In the genomic region with DNA sequence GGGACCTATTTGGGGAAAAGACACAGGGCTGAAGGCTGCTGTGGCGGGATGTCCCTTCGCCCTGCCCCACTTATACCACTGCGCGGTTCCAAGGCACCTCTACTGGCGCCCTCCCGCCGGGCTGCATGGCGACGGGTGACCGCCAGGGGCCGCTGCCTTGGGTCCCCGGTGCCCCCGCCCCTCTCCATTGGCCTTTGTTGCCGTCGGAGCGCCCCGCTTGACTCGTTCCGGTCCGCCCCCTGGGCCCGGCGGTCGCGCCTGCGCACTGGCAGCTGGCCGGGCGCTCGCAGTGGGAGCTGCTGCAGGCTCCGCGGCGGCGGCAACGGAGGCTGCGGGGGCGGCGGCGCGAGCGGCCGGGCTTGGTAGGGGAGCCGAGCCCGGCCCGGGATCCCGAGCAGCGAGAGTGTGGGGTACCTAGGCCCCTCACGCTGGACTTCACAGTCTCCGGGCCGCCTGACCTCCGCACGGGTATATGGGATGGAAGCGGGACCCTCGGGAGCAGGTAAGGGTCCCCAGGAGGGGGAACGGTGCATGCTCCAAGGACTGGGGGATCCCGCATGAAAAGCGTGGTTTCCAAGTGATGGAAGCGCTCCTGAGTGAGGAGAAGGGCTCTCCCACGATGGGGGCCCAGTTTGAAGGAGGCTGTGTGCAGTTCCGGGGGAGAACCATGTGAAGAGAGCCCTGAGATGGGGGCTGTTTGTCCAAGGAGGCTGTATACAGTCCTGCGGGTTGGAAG, we compare ENCODE assay signal across 8 cellular contexts. TPM values are rescaled to one million over a fixed set of nuclear protein-coding genes. Genes with fewer than 3 reads are reported as not detected.
DNase-seq lines count a peak whose midpoint lies in the region; ATAC-seq and TF ChIP-seq lines count a peak whose summit lies in the region.

A gene (plus strand): TSS at position 265 of the 736 bp plus-strand sequence. CDS start 213 bp downstream, at position 478.

- H3K36me3 ChIP-seq in PC-9 (ENCODE audit: low read depth) (no peaks in the 10 kb centered on the region), mucosa of stomach (ENCODE audit: control insufficient read depth, insufficient read depth, low read length) (no peaks in the 10 kb centered on the region)

- H3K4me1 ChIP-seq in PC-9 (replicated peaks; ENCODE audit: insufficient read depth) (peaks cover 7% of the 10 kb centered on the region), mucosa of stomach (ENCODE audit: control insufficient read depth, insufficient read depth, low read length) (peaks cover 49% of the 10 kb centered on the region)

- H3K4me3 ChIP-seq in PC-9 (peak within 1 kb of the TSS; percentile 100), mucosa of stomach (ENCODE audit: low read length) (peak within 1 kb of the TSS; percentile 99)

- peak within 1 kb of the TSS; percentile 90 for H3K4me2 ChIP-seq in PC-9

- H3K9me3 ChIP-seq in PC-9 (ENCODE audit: insufficient read depth, low read depth): no peaks in the 10 kb centered on the region
- no peaks in the 10 kb centered on the region for H3K9me3 ChIP-seq in mucosa of stomach (ENCODE audit: control insufficient read depth, low read length)

- peak within 1 kb of the TSS; percentile 100 for H2AFZ ChIP-seq in PC-9

- H3K9me2 ChIP-seq in PC-9 (ENCODE audit: insufficient read depth): no peaks in the 10 kb centered on the region

- POLR2A ChIA-PET in PC-9 (lab: Charles Lee; ENCODE audit: unreplicated experiment): interaction anchor here (0.5 to 0.6 kb wide), 8 partner anchors 20 to 685 kb away, joined by 3 to 5 read pairs (median 4); no protein-coding TSS in a partner anchor

- TF ChIP-seq POLR2A in erythroblast (IDR thresholded peaks at IDR 0.05; ENCODE audit: low read length): peak; percentile 57

- no TSS peak for BruUV-seq in PC-9 (replicated peaks; lab: Mats Ljungman, UMichigan)

- no peaks in the 10 kb centered on the region for H3F3A ChIP-seq in PC-9 (ENCODE audit: insufficient read depth, low read depth)

- peak; percentile 83 for ATAC-seq in GM21723 (IDR thresholded peaks at IDR 0.05; ENCODE audit: unreplicated experiment)

- peak within 1 kb of the TSS; percentile 98 for H3K9ac ChIP-seq in mucosa of stomach (ENCODE audit: low read length)

- H3K79me2 ChIP-seq in PC-9 (ENCODE audit: low read depth): peaks cover 24% of the 10 kb centered on the region

- H4K20me1 ChIP-seq in PC-9 (ENCODE audit: insufficient read depth): peaks cover 14% of the 10 kb centered on the region

- TF ChIP-seq CTCF in PC-9 (conservative IDR thresholded peaks at IDR 0.05): peak; percentile 81

- H3K27me3 ChIP-seq in PC-9 (ENCODE audit: insufficient read depth, low read depth): no peaks in the 10 kb centered on the region
- H3K27me3 ChIP-seq in mucosa of stomach (ENCODE audit: control insufficient read depth, insufficient read depth, low read length): no peaks in the 10 kb centered on the region

- intact Hi-C loops in PC-9 (cut with micrococcal nuclease; ENCODE audit: unreplicated experiment): loop anchor here (1.0 to 2.0 kb wide), 2 partner anchors 48 to 205 kb away; a partner anchor contains a TSS

- DNase-seq in DMS79 (lab: John Stamatoyannopoulos, UW) (peak; percentile 82), KG1 (lab: John Stamatoyannopoulos, UW) (peak; percentile 69), PC-9 (peak; percentile 74 to 98), erythroblast (lab: John Stamatoyannopoulos, UW) (peak; percentile 96 to 98)
- DNase-seq in activated T-cell treated with anti-CD3 and anti-CD28 coated beads, Interleukin-2, amount 50 U/mL, for 1 hour: peak; percentile 99
- peak; percentile 98 for DNase-seq in stimulated activated CD8-positive, alpha-beta memory T cell treated with anti-CD3 and anti-CD28 coated beads, Interleukin-4, amount 100 ng/mL, for 48 hours

- no peak within 1 kb of the TSS for H3K27ac ChIP-seq in PC-9

- CTCF ChIA-PET in PC-9 (lab: Charles Lee): interaction anchor here (0.6 to 0.7 kb wide), 5 partner anchors 25 to 423 kb away, joined by 3 to 5 read pairs (median 3); a partner anchor contains a TSS

RNA-seq across cellular contexts. Expression of the gene that starts here (rescaled TPM):
- total RNA-seq in PC-9 (2021): 47.9 and 66.0 TPM in 2 replicates
